8 cellular contexts compared by ENCODE assay signal in genomic region chr20:33262658-33263065, GRCh38. TPM values are rescaled to one million over a fixed set of nuclear protein-coding genes. Genes with fewer than 3 reads are reported as not detected.
DNase-seq lines count a peak whose midpoint lies in the region; ATAC-seq and TF ChIP-seq lines count a peak whose summit lies in the region.

No MANE protein-coding gene starts in this region.

- no peaks in the 10 kb centered on the region for H3K36me3 ChIP-seq in DND-41 (ENCODE audit: insufficient read depth, low read length)
- no peaks in the 10 kb centered on the region for H3K36me3 ChIP-seq in PC-9 (ENCODE audit: low read depth)
- H3K36me3 ChIP-seq in endodermal cell (ENCODE audit: control insufficient read depth, insufficient read depth, low read length) = no peaks in the 10 kb centered on the region

- no peaks in the 10 kb centered on the region for H3K9me3 Mint-ChIP-seq in endodermal cell
- H3K9me3 Mint-ChIP-seq in nephron progenitor cell = no peaks in the 10 kb centered on the region

- no peaks in the 10 kb centered on the region for H3K4me1 Mint-ChIP-seq in endodermal cell
- no peaks in the 10 kb centered on the region for H3K4me1 Mint-ChIP-seq in nephron progenitor cell

- H4K20me1 ChIP-seq in DND-41 (ENCODE audit: insufficient read depth, low read length) (no peaks in the 10 kb centered on the region; the same call in 1 of the 2 replicates), PC-9 (ENCODE audit: insufficient read depth) (no peaks in the 10 kb centered on the region)

- H3K36me3 Mint-ChIP-seq in endodermal cell (ENCODE audit: low read depth) = no peaks in the 10 kb centered on the region
- H3K36me3 Mint-ChIP-seq in nephron progenitor cell (ENCODE audit: low read depth) = no peaks in the 10 kb centered on the region

- intact Hi-C loops in PC-9 (cut with micrococcal nuclease; ENCODE audit: unreplicated experiment) = loop anchor here (1.0 kb wide), 2 partner anchors 30 to 37 kb away; no protein-coding TSS in a partner anchor

- H3K9me3 ChIP-seq in DND-41 (ENCODE audit: insufficient read depth, low read length, severe bottlenecking) (no peaks in the 10 kb centered on the region), PC-9 (ENCODE audit: insufficient read depth, low read depth) (peaks cover 4% of the 10 kb centered on the region), endodermal cell (ENCODE audit: control insufficient read depth, low read length) (no peaks in the 10 kb centered on the region)

- H3K27me3 Mint-ChIP-seq in endodermal cell (ENCODE audit: insufficient read depth) = peaks cover 37% of the 10 kb centered on the region
- peaks cover 26% of the 10 kb centered on the region for H3K27me3 Mint-ChIP-seq in nephron progenitor cell (ENCODE audit: low read depth, poor library complexity)

- CTCF ChIA-PET in PC-9 (lab: Charles Lee) = interaction anchor here (0.5 to 1.3 kb wide), 6 partner anchors 29 to 766 kb away, joined by 3 to 14 read pairs (median 4); no protein-coding TSS in a partner anchor

- 28 to 44% methylated on average over 4 to 5 of the region's 5 CpGs for WGBS in endodermal cell (ENCODE audit: insufficient coverage in 1 of 2, insufficient read length in 1 of 2), 2 experiments

- H3K4me3 ChIP-seq in DND-41 (ENCODE audit: low read depth in 1 of 2, low read length in 2 of 2) (no peak overlapping the region), PC-9 (no peak overlapping the region), endodermal cell (ENCODE audit: low read length) (no peak overlapping the region)

- no peak for TF ChIP-seq EP300 in Ishikawa (IDR thresholded peaks at IDR 0.05; ENCODE audit: borderline replicate concordance)

- H3K9ac ChIP-seq in DND-41 (ENCODE audit: low read depth, low read length) (no peak overlapping the region), endodermal cell (ENCODE audit: extremely low read depth, low read length, poor library complexity, severe bottlenecking) (no peak overlapping the region)

- no TSS peak for BruUV-seq in PC-9 (replicated peaks; lab: Mats Ljungman, UMichigan)

- H3K27ac ChIP-seq in DND-41 (ENCODE audit: low read length) (no peak overlapping the region), PC-9 (peak overlapping the region; percentile 33), endodermal cell (ENCODE audit: low read depth, low read length) (no peak overlapping the region)

- H3K27me3 ChIP-seq in DND-41 (ENCODE audit: insufficient read depth, low read length, poor library complexity) (peaks cover 25% of the 10 kb centered on the region), PC-9 (ENCODE audit: insufficient read depth, low read depth) (no peaks in the 10 kb centered on the region), endodermal cell (ENCODE audit: control insufficient read depth, insufficient read depth, low read length, poor library complexity, severe bottlenecking) (peaks cover 10% of the 10 kb centered on the region)

- H3K79me2 ChIP-seq in DND-41 (ENCODE audit: insufficient read depth, low read length) (no peaks in the 10 kb centered on the region), PC-9 (ENCODE audit: low read depth) (no peaks in the 10 kb centered on the region)

- H3K4me1 ChIP-seq in DND-41 (ENCODE audit: insufficient read depth, low read length) = no peaks in the 10 kb centered on the region
- peaks cover 32% of the 10 kb centered on the region; the same call in 1 of the 2 replicates for H3K4me1 ChIP-seq in PC-9 (replicated peaks; ENCODE audit: insufficient read depth)
- no peaks in the 10 kb centered on the region for H3K4me1 ChIP-seq in endodermal cell (ENCODE audit: control insufficient read depth, insufficient read depth, low read length)

- peak; percentile 87 for TF ChIP-seq RAD21 in Ishikawa (IDR thresholded peaks at IDR 0.05; ENCODE audit: low read depth)

- peak; percentile 65; the same call in 2 of the 3 replicates for ATAC-seq in DND-41 (ENCODE audit: insufficient read depth, low read depth)
- ATAC-seq in HG03571 (IDR thresholded peaks at IDR 0.05; ENCODE audit: unreplicated experiment) = no peak
- no peak for ATAC-seq in GM21360 (IDR thresholded peaks at IDR 0.05; ENCODE audit: unreplicated experiment)
- no peak for ATAC-seq in GM18867 (IDR thresholded peaks at IDR 0.05; ENCODE audit: unreplicated experiment)

- TF ChIP-seq CTCF in DND-41 (IDR thresholded peaks at IDR 0.05; ENCODE audit: borderline replicate concordance, extremely low read depth, low read length, poor library complexity, severe bottlenecking) (peak; percentile 65), PC-9 (conservative IDR thresholded peaks at IDR 0.05) (peak; percentile 65; the same call in 1 of the 2 replicates), endodermal cell (conservative IDR thresholded peaks at IDR 0.05) (peak; percentile 93), nephron progenitor cell (IDR thresholded peaks at IDR 0.05) (peak; percentile 75)

- H3K27ac Mint-ChIP-seq in endodermal cell (no peak overlapping the region), nephron progenitor cell (no peak overlapping the region)

- H3K4me3 Mint-ChIP-seq in endodermal cell (no peak overlapping the region), nephron progenitor cell (no peak overlapping the region)

- H3K4me2 ChIP-seq in DND-41 (ENCODE audit: insufficient read depth, low read length) = no peak overlapping the region
- H3K4me2 ChIP-seq in PC-9 = peak overlapping the region; percentile 20; the same call in 1 of the 2 replicates

- H3F3A ChIP-seq in PC-9 (ENCODE audit: insufficient read depth, low read depth) = peaks cover 10% of the 10 kb centered on the region; the same call in 1 of the 2 replicates

- POLR2A ChIA-PET in PC-9 (lab: Charles Lee; ENCODE audit: unreplicated experiment) = interaction anchor here (0.6 kb wide), 1 partner anchor 20 kb away, joined by 4 read pairs; no protein-coding TSS in a partner anchor

- DNase-seq in DND-41 = peak; percentile 11
- peak; percentile 38 to 66 for DNase-seq in PC-9
- DNase-seq in endodermal cell = peak; percentile 88
- DNase-seq in nephron progenitor cell = peak; percentile 51

- H2AFZ ChIP-seq in DND-41 (ENCODE audit: low read depth, low read length) (no peak overlapping the region), PC-9 (no peak overlapping the region)

- H3K9me2 ChIP-seq in PC-9 (ENCODE audit: insufficient read depth) = no peaks in the 10 kb centered on the region

TF ChIP-seq in Ishikawa, 13 proteins besides CTCF, POLR2A, EP300 and RAD21:
- TF ChIP-seq EGR1 (IDR thresholded peaks at IDR 0.05) (no peak), CREB1 (IDR thresholded peaks at IDR 0.05; ENCODE audit: low read depth) (no peak), FOXM1 (IDR thresholded peaks at IDR 0.05; ENCODE audit: borderline replicate concordance, low read depth) (no peak), TEAD4 (IDR thresholded peaks at IDR 0.05) (no peak), CEBPB (IDR thresholded peaks at IDR 0.05) (no peak), TAF1 (IDR thresholded peaks at IDR 0.05; ENCODE audit: low read depth) (no peak), MAX (IDR thresholded peaks at IDR 0.05) (no peak), YY1 (IDR thresholded peaks at IDR 0.05; ENCODE audit: low read depth) (no peak), ZBTB7A (IDR thresholded peaks at IDR 0.05; ENCODE audit: low read depth) (no peak), REST (IDR thresholded peaks at IDR 0.05; ENCODE audit: low read depth) (no peak), TCF12 (IDR thresholded peaks at IDR 0.05; ENCODE audit: low read depth) (no peak), USF1 (IDR thresholded peaks at IDR 0.05) (no peak), NFIC (IDR thresholded peaks at IDR 0.05) (no peak)

RNA-seq across cellular contexts. Expression of gene BPIFB1, which starts 20.4 kb away (rescaled TPM):
- total RNA-seq in PC-9 (2021) (not detected in 2 replicates), endodermal cell (under 1 TPM; 0.24 to 0.26 TPM)
- 0.53 TPM for polyA plus RNA-seq in endodermal cell (2013, experiment 1 of 2)
- polyA plus RNA-seq in endodermal cell (2013, experiment 2 of 2) = not detected

RNA-seq across cellular contexts. Expression of gene BPIFA1, which starts 26.9 kb away (rescaled TPM):
- total RNA-seq in PC-9 (2021) = not detected in 2 replicates
- 1 to 10 TPM in 1 of 2 donors, not detected in 1; 1.4 TPM for total RNA-seq in endodermal cell
- 0.25 TPM for polyA plus RNA-seq in endodermal cell (2013, experiment 1 of 2)
- polyA plus RNA-seq in endodermal cell (2013, experiment 2 of 2) = not detected

RNA-seq across cellular contexts. Expression of gene BPIFA3, which starts 45.5 kb away (rescaled TPM):
- total RNA-seq in PC-9 (2021) (not detected in 2 replicates), endodermal cell (not detected)
- not detected for polyA plus RNA-seq in endodermal cell (2013, experiment 1 of 2)
- not detected for polyA plus RNA-seq in endodermal cell (2013, experiment 2 of 2)

Comparison
In these comparisons a context has a peak if more than half of its experiments do, and no peak if none do; other contexts are left out.
1. DNase-seq: peak in every context shown above with its lines; median percentile 88 in endodermal cell; 52 in PC-9; 51 in nephron progenitor cell; 11 in DND-41.